8 cellular contexts compared by ENCODE assay signal in genomic region chr17:81519284-81520020, GRCh38. TPM values are rescaled to one million over a fixed set of nuclear protein-coding genes. Genes with fewer than 3 reads are reported as not detected.
DNase-seq lines count a peak whose midpoint lies in the region; ATAC-seq and TF ChIP-seq lines count a peak whose summit lies in the region.

No MANE protein-coding gene starts in this region.

- DNase-seq in AG04449 (ENCODE audit: low read depth, low spot score): no peak
- peak; percentile 93 for DNase-seq in H7
- no peak for DNase-seq in choroid plexus epithelial cell (ENCODE audit: low read depth)
- DNase-seq in lower lobe of right lung: peak; percentile 84
- peak; percentile 60 for DNase-seq in stimulated activated naive CD4-positive, alpha-beta T cell treated with Interleukin-2 at 50 U/mL for 16 hours (lab: John Stamatoyannopoulos, UW)
- DNase-seq in cortex of kidney (lab: John Stamatoyannopoulos, UW): no peak

- H3K27ac ChIP-seq in VCaP (peak overlapping the region; percentile 100), lower lobe of right lung (peak overlapping the region; percentile 70)

- H3K36me3 ChIP-seq in H7 (replicated peaks; ENCODE audit: control insufficient read depth, insufficient read depth, low read length) (peaks cover 1% of the 10 kb centered on the region; the same call in 1 of the 2 replicates), lower lobe of right lung (no peaks in the 10 kb centered on the region)

- peaks cover 50% of the 10 kb centered on the region for H3K4me1 ChIP-seq in lower lobe of right lung

- H3K27me3 ChIP-seq in H7 (ENCODE audit: control insufficient read depth, insufficient read depth, low read length) (peaks cover 18% of the 10 kb centered on the region), lower lobe of right lung (ENCODE audit: low read depth) (peaks cover 28% of the 10 kb centered on the region)

- intact Hi-C loops in lower lobe of right lung (cut with DNase I): no loop called here

- H3K4me3 ChIP-seq in AG04449 (ENCODE audit: low read depth, low read length) (peak overlapping the region; percentile 52), H7 (ENCODE audit: insufficient read depth, low read depth, low read length) (peak overlapping the region; percentile 52), choroid plexus epithelial cell (ENCODE audit: low read depth, low read length) (peak overlapping the region; percentile 35), lower lobe of right lung (peak overlapping the region; percentile 55)

- TF ChIP-seq CTCF in AG04449 (IDR thresholded peaks at IDR 0.05; ENCODE audit: insufficient read depth, low read length, missing control alignments): peak; percentile 28
- TF ChIP-seq CTCF in VCaP (conservative IDR thresholded peaks at IDR 0.05): peak; percentile 89
- TF ChIP-seq CTCF in choroid plexus epithelial cell (conservative IDR thresholded peaks at IDR 0.05; ENCODE audit: low read depth, low read length): peak; percentile 16
- peak; percentile 68 for TF ChIP-seq CTCF in lower lobe of right lung (IDR thresholded peaks at IDR 0.05)

- no peaks in the 10 kb centered on the region for H3K9me3 ChIP-seq in lower lobe of right lung

- POLR2A ChIA-PET in AG04449 (lab: Yijun Ruan, JAX): interaction anchor here (0.9 to 2.2 kb wide), 6 partner anchors 11 to 82 kb away, joined by 3 to 9 read pairs (median 5); no protein-coding TSS in a partner anchor

- ATAC-seq in lower lobe of right lung (peak; percentile 78 to 79), GM19395 (IDR thresholded peaks at IDR 0.05; ENCODE audit: unreplicated experiment) (no peak)

- CTCF ChIA-PET in AG04449 (lab: Yijun Ruan, JAX): interaction anchor here (0.8 to 8.3 kb wide), 4 partner anchors 11 to 81 kb away, joined by 3 to 59 read pairs (median 4); no protein-coding TSS in a partner anchor

RNA-seq across cellular contexts. Expression of gene ACTG1, which starts 6.9 kb away (rescaled TPM):
- total RNA-seq in H7 (2014; rRNA removed; shearing (Covaris generic)): 5,543 and 5,789 TPM in 2 replicates
- total RNA-seq in lower lobe of right lung: 1,821 TPM

RNA-seq across cellular contexts. Expression of gene FSCN2, which starts 8.7 kb away (rescaled TPM):
- 0.33 TPM in 1 of 2 replicates, not detected in the other for total RNA-seq in H7 (2014; rRNA removed; shearing (Covaris generic))
- total RNA-seq in lower lobe of right lung: 3.3 TPM

RNA-seq across cellular contexts. Expression of gene FAAP100, which starts 32.7 kb away (rescaled TPM):
- 40.4 and 46.6 TPM in 2 replicates for total RNA-seq in H7 (2014; rRNA removed; shearing (Covaris generic))
- 26.0 TPM for total RNA-seq in lower lobe of right lung

Comparison
In these comparisons a context has a peak if more than half of its experiments do, and no peak if none do; other contexts are left out.
1. DNase-seq: peak in H7 (single experiment), lower lobe of right lung (single experiment) and stimulated activated naive CD4-positive, alpha-beta T cell treated with Interleukin-2 at 50 U/mL for 16 hours (single experiment); none in AG04449 (single experiment), choroid plexus epithelial cell (single experiment) and cortex of kidney (single experiment).
2. CTCF ChIP-seq: peak in every context shown above with its lines; median percentile 89 in VCaP; 68 in lower lobe of right lung; 28 in AG04449; 16 in choroid plexus epithelial cell.
3. Peak in every context shown above with its lines, with median percentiles within 50 percentile points of each other: H3K4me3 ChIP-seq.